In genomic region chr1:94105957-94106529, GRCh38 we compare ENCODE assay signal across 12 cellular contexts. TPM values are rescaled to one million over a fixed set of nuclear protein-coding genes. Genes with fewer than 3 reads are reported as not detected.
DNase-seq lines count a peak whose midpoint lies in the region; ATAC-seq, FAIRE-seq and TF ChIP-seq lines count a peak whose summit lies in the region.
"Had no signal": no experiment of that assay in that cellular context is flagged by ENCODE, and none has a peak within 500 bp of the region (broad histone marks: within the 10 kb centered on the region; RNA-seq: fewer than 3 reads in every experiment).

No MANE protein-coding gene starts in this region.

- H3K4me3 ChIP-seq in HEK293 (ENCODE audit: low read depth, low read length), result no peak overlapping the region
- H3K4me3 ChIP-seq in CD8-positive, alpha-beta T cell (ENCODE audit: low read depth, low read length), result no peak overlapping the region

- H3K27ac ChIP-seq in HEK293 (ENCODE audit: extremely low read depth, low read depth, low read length), result no peak overlapping the region
- no peak overlapping the region for H3K27ac ChIP-seq in CD8-positive, alpha-beta T cell (ENCODE audit: low read depth, low read length)

- no peak for TF ChIP-seq POLR2A in GM12892 (IDR thresholded peaks at IDR 0.05; ENCODE audit: low read depth, low read length)

- peaks cover 28% of the 10 kb centered on the region for H3K4me1 Mint-ChIP-seq in nephron
- peaks cover 6% of the 10 kb centered on the region for H3K4me1 Mint-ChIP-seq in CD8-positive, alpha-beta T cell (ENCODE audit: low read depth)

- POLR2A ChIA-PET in HEK293 (lab: Yijun Ruan, JAX), result no interaction called here
- POLR2A ChIA-PET in CD8-positive, alpha-beta T cell (lab: Charles Lee), result no interaction called here

- H3K27me3 ChIP-seq in CD8-positive, alpha-beta T cell (ENCODE audit: insufficient read depth, low read length), result no peaks in the 10 kb centered on the region

- no peaks in the 10 kb centered on the region for H3K9me3 ChIP-seq in HEK293 (ENCODE audit: control insufficient read depth, insufficient read depth, low read depth, low read length)
- no peaks in the 10 kb centered on the region for H3K9me3 ChIP-seq in CD8-positive, alpha-beta T cell (ENCODE audit: low read length)

- H3K9me3 Mint-ChIP-seq in nephron, result no peaks in the 10 kb centered on the region
- no peaks in the 10 kb centered on the region for H3K9me3 Mint-ChIP-seq in CD8-positive, alpha-beta T cell
- H3K9me3 Mint-ChIP-seq: activated T-cell treated with anti-CD3 and anti-CD28 coated beads, Interleukin-2, amount 50 U/mL, for 24 hours had no signal

- CTCF ChIA-PET in HEK293 (lab: Yijun Ruan, JAX), result no interaction called here
- CTCF ChIA-PET in CD8-positive, alpha-beta T cell (lab: Charles Lee), result no interaction called here

- H3K4me3 Mint-ChIP-seq in nephron, result no peak overlapping the region
- no peak overlapping the region for H3K4me3 Mint-ChIP-seq in CD8-positive, alpha-beta T cell
- H3K4me3 Mint-ChIP-seq: activated T-cell treated with anti-CD3 and anti-CD28 coated beads, Interleukin-2, amount 50 U/mL, for 24 hours; T-helper 17 cell had no signal

- intact Hi-C loops in CD8-positive, alpha-beta T cell (cut with DNase I, micrococcal nuclease), result no loop called here

- no peak for ATAC-seq in GM21390 (IDR thresholded peaks at IDR 0.05; ENCODE audit: unreplicated experiment)
- no peak for ATAC-seq in CD8-positive, alpha-beta T cell
- ATAC-seq: T-helper 17 cell had no signal

- no peaks in the 10 kb centered on the region for H3K36me3 Mint-ChIP-seq in nephron (ENCODE audit: low read depth)
- no peaks in the 10 kb centered on the region for H3K36me3 Mint-ChIP-seq in CD8-positive, alpha-beta T cell

- TF ChIP-seq CTCF in HEK293 (tag by site-specific recombination; IDR thresholded peaks at IDR 0.05), result no peak
- no peak for TF ChIP-seq CTCF in nephron (IDR thresholded peaks at IDR 0.05; ENCODE audit: unreplicated experiment in 3 of 3)
- no peak for TF ChIP-seq CTCF in CD8-positive, alpha-beta T cell (IDR thresholded peaks at IDR 0.05)

- peak overlapping the region; percentile 43 to 88 (median 51) for H3K27ac Mint-ChIP-seq in nephron
- H3K27ac Mint-ChIP-seq in CD8-positive, alpha-beta T cell, result no peak overlapping the region
- H3K27ac Mint-ChIP-seq: activated T-cell treated with anti-CD3 and anti-CD28 coated beads, Interleukin-2, amount 50 U/mL, for 24 hours; T-helper 17 cell had no signal

- no peak for DNase-seq in GM12892 (ENCODE audit: insufficient read length)
- DNase-seq in RCC 7860 (ENCODE audit: low spot score), result peak; percentile 63
- no peak for DNase-seq in NCI-H82 treated with DMSO at 0.1 percent for 48 hours (lab: John Stamatoyannopoulos, UW; ENCODE audit: unreplicated experiment)
- DNase-seq in CD8-positive, alpha-beta T cell, result no peak
- DNase-seq in NCI-H2196 treated with DMSO at 0.1 percent for 48 hours (lab: John Stamatoyannopoulos, UW; ENCODE audit: unreplicated experiment), result no peak
- DNase-seq: activated T-cell treated with anti-CD3 and anti-CD28 coated beads, Interleukin-2, amount 50 U/mL, for 24 hours; cerebellar nuclear complex; NCI-H345; T-helper 17 cell had no signal

- FAIRE-seq in GM12892 (lab: Jason Lieb, UNC) (peak; percentile 24), RCC 7860 (lab: Jason Lieb, UNC) (peak; percentile 84)

- H3K36me3 ChIP-seq in HEK293 (ENCODE audit: control insufficient read depth in 2 of 2, insufficient read depth in 1 of 2, low read length in 2 of 2), result no peaks in the 10 kb centered on the region
- H3K36me3 ChIP-seq in CD8-positive, alpha-beta T cell (ENCODE audit: insufficient read depth, low read length), result no peaks in the 10 kb centered on the region

- peaks cover 10% of the 10 kb centered on the region for H3K27me3 Mint-ChIP-seq in nephron (ENCODE audit: low read depth)
- peaks cover 16% of the 10 kb centered on the region for H3K27me3 Mint-ChIP-seq in CD8-positive, alpha-beta T cell (ENCODE audit: low read depth)

- 0 out of 2 replicates have a peak, but pooled peaks cover under 1% of the 10 kb centered on the region for H3K4me1 ChIP-seq in HEK293 (ENCODE audit: control insufficient read depth, insufficient read depth, low read length)
- peaks cover 5% of the 10 kb centered on the region for H3K4me1 ChIP-seq in CD8-positive, alpha-beta T cell (ENCODE audit: insufficient read depth, low read length)

TF ChIP-seq in HEK293, 187 proteins besides CTCF, POLR2A, EP300 and RAD21:
- TF ChIP-seq ZFHX2 (tag by site-specific recombination; conservative IDR thresholded peaks at IDR 0.05) (0 out of 2 replicates have a peak, but pooled peaks have one; percentile 8), ZSCAN16 (tag by site-specific recombination; IDR thresholded peaks at IDR 0.05) (no peak)

RNA-seq across cellular contexts. Expression of gene ABCA4, which starts 14.9 kb away (rescaled TPM):
- 0.55 TPM for polyA plus RNA-seq in GM12892 (2012; ENCODE audit: missing spikeins)
- total RNA-seq in CD8-positive, alpha-beta T cell, result not detected
- total RNA-seq: T-helper 17 cell had no signal
